Comparison of ENCODE assay signal across 13 cellular contexts in the genomic region with DNA sequence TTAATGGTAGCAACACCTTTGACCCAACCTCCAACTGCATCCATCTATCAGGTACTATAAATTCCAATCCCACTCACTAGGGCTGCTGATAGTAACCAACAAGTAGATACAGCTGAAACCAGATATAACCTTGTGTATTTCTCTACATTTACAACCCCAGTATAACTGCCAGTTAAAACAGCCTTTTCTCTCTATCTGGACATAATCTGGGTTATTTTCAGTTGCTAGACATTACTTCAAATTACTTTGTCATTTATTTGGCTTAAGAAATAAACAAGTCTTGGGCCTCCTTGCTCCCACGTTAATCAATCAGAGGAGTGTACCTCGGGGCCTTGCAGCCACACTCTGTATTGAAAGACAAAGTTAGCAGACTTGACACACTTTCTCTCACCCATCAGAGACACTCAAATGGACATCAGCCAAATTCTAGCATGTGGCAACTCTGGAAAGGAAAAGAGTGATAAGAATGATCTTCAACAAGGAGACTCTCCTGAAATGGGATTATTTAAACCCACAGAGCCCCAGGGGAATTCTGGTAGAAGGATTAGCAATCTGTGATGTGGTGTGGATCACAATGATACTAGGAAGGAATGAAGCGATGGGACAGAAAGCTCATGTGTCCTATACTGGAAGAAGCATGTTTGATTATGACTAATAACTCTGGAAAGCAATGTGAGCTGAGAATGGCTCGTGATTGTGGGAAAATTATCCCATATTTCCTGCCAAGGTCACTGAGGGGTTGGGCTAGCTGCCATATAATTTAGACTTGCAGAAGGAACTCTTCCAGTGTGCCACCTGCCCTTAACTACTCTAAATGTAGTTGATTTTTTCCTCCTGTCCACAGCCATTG.
A peak's percentile ranks its signal among the peaks of the same experiment; 100 is the strongest.
DNase-seq lines count a peak whose midpoint lies in the region; ATAC-seq and TF ChIP-seq lines count a peak whose summit lies in the region.
"Had no signal": no experiment of that assay in that cellular context is flagged by ENCODE, and none has a peak within 500 bp of the region (broad histone marks: within the 10 kb centered on the region; RNA-seq: fewer than 3 reads in every experiment).

No MANE protein-coding gene starts in this region.

- H3K9me3 Mint-ChIP-seq in endothelial cell (ENCODE audit: unreplicated experiment) = no peaks in the 10 kb centered on the region
- H3K9me3 Mint-ChIP-seq: activated CD4-positive, alpha-beta memory T cell treated with anti-CD3 and anti-CD28 coated beads, Interleukin-2, amount 10 ng/mL, durations not matched to agents 7 days and 5 days; activated naive CD8-positive, alpha-beta T cell treated with anti-CD3 and anti-CD28 coated beads for 36 hours had no signal

- H3K27me3 Mint-ChIP-seq in endothelial cell (ENCODE audit: unreplicated experiment) = peaks cover 8% of the 10 kb centered on the region

- no peak overlapping the region for H3K4me3 ChIP-seq in muscle layer of colon (ENCODE audit: low read depth in 1 of 2, low read length in 2 of 2)

- intact Hi-C loops in head of caudate nucleus (cut with DNase I) = no loop called here

- H3K36me3 ChIP-seq in muscle layer of colon (ENCODE audit: insufficient read depth, low read length) = no peaks in the 10 kb centered on the region

- peaks cover 77% of the 10 kb centered on the region for H3K36me3 Mint-ChIP-seq in endothelial cell (ENCODE audit: low read depth, unreplicated experiment)
- H3K36me3 Mint-ChIP-seq: activated naive CD8-positive, alpha-beta T cell treated with anti-CD3 and anti-CD28 coated beads for 36 hours had no signal

- peaks cover 61% of the 10 kb centered on the region for H3K4me1 ChIP-seq in muscle layer of colon (ENCODE audit: insufficient read depth, low read length)

- H3K27ac ChIP-seq in muscle layer of colon (ENCODE audit: low read depth, low read length) = peak overlapping the region; percentile 22
- H3K27ac ChIP-seq: C4-2B, epithelial cell of prostate had no signal

- no peak overlapping the region for H3K4me3 Mint-ChIP-seq in endothelial cell (ENCODE audit: unreplicated experiment)
- H3K4me3 Mint-ChIP-seq: activated CD4-positive, alpha-beta memory T cell treated with anti-CD3 and anti-CD28 coated beads, Interleukin-2, amount 10 ng/mL, durations not matched to agents 7 days and 5 days; activated naive CD8-positive, alpha-beta T cell treated with anti-CD3 and anti-CD28 coated beads for 36 hours had no signal

- no peaks in the 10 kb centered on the region for H3K9me3 ChIP-seq in muscle layer of colon (ENCODE audit: low read length)

- peaks cover 59% of the 10 kb centered on the region for H3K4me1 Mint-ChIP-seq in endothelial cell (ENCODE audit: unreplicated experiment)
- H3K4me1 Mint-ChIP-seq: activated CD4-positive, alpha-beta memory T cell treated with anti-CD3 and anti-CD28 coated beads, Interleukin-2, amount 10 ng/mL, durations not matched to agents 7 days and 5 days had no signal

- no peak overlapping the region for H3K9ac ChIP-seq in muscle layer of colon (ENCODE audit: low read length)

- H3K27me3 ChIP-seq in muscle layer of colon (ENCODE audit: control insufficient read depth in 1 of 2, insufficient read depth in 2 of 2, low read length in 2 of 2) = no peaks in the 10 kb centered on the region

- DNase-seq in AG08395 (ENCODE audit: low spot score) (peak; percentile 77), LHCN-M2 (ENCODE audit: low read depth) (peak; percentile 73), endothelial cell (ENCODE audit: low spot score) (no peak), NCI-H128 (lab: John Stamatoyannopoulos, UW; ENCODE audit: unreplicated experiment) (no peak), head of caudate nucleus (no peak), C1 segment of cervical spinal cord (lab: John Stamatoyannopoulos, UW) (no peak)
- DNase-seq: activated CD4-positive, alpha-beta memory T cell treated with anti-CD3 and anti-CD28 coated beads, Interleukin-2, amount 10 ng/mL, durations not matched to agents 7 days and 5 days; activated naive CD8-positive, alpha-beta T cell treated with anti-CD3 and anti-CD28 coated beads for 36 hours; stimulated activated CD8-positive, alpha-beta memory T cell treated with anti-CD3 and anti-CD28 coated beads, Interleukin-4, amount 100 ng/mL, for 48 hours had no signal

- no peak for TF ChIP-seq CTCF in endothelial cell (IDR thresholded peaks at IDR 0.05; ENCODE audit: unreplicated experiment)

- ATAC-seq in HG03354 (IDR thresholded peaks at IDR 0.05; ENCODE audit: poor library complexity, severe bottlenecking, unreplicated experiment) = no peak

- peak overlapping the region; percentile 37 for H3K27ac Mint-ChIP-seq in endothelial cell (ENCODE audit: unreplicated experiment)
- H3K27ac Mint-ChIP-seq: activated CD4-positive, alpha-beta memory T cell treated with anti-CD3 and anti-CD28 coated beads, Interleukin-2, amount 10 ng/mL, durations not matched to agents 7 days and 5 days; activated naive CD8-positive, alpha-beta T cell treated with anti-CD3 and anti-CD28 coated beads for 36 hours had no signal

Comparison
In these comparisons a context has a peak if more than half of its experiments do, and no peak if none do; other contexts are left out.
1. DNase-seq: peak in AG08395 (single experiment) and LHCN-M2 (single experiment); none in endothelial cell (single experiment), NCI-H128 (single experiment), head of caudate nucleus (0 of 42) and C1 segment of cervical spinal cord (0 of 14).